Comparison of ENCODE assay signal across 1 cellular context in genomic region chr10:98423691-98424120, GRCh38.
TF ChIP-seq lines count a peak whose summit lies in the region.

No MANE protein-coding gene starts in this region.

TF ChIP-seq in H1, 55 proteins besides CTCF, POLR2A, EP300 and RAD21 (continued from another document):
- peak; percentile 65 for TF ChIP-seq E2F6 (IDR thresholded peaks at IDR 0.05)
